8 cellular contexts compared by ENCODE assay signal in the genomic region with DNA sequence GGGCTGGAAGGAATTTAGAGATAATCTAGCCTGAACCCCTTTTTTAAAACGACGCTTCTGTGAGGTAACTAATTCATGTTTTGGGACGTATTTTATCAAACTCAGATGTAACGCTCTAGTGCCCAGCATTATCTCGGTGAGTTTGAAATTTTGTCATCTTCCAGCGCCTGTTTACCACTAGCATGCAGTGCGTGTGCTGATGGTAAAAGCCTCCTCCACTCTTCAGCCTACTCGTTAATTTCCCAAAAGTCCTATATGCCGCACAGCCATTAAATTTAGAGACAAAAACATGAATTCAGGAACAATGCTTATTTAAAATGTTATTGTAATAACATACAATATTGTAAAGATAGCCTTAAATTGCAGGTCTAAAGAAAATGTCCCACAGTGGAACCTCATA. TPM values are rescaled to one million over a fixed set of nuclear protein-coding genes. Genes with fewer than 3 reads are reported as not detected.
A peak's percentile ranks its signal among the peaks of the same experiment; 100 is the strongest.
DNase-seq lines count a peak whose midpoint lies in the region; ATAC-seq and TF ChIP-seq lines count a peak whose summit lies in the region.

No MANE protein-coding gene starts in this region.

- ATAC-seq in Right ventricle myocardium superior (ENCODE audit: poor library complexity) (no peak), memory B cell (ENCODE audit: low read depth) (no peak), HG03280 (IDR thresholded peaks at IDR 0.05; ENCODE audit: unreplicated experiment) (no peak), HG03175 (IDR thresholded peaks at IDR 0.05; ENCODE audit: unreplicated experiment) (no peak)

- H3K27ac ChIP-seq in left ventricle myocardium inferior (replicated peaks), result peak overlapping the region; percentile 99

- no peaks in the 10 kb centered on the region for H3K36me3 ChIP-seq in left ventricle myocardium inferior

- peak overlapping the region; percentile 90 for H3K4me3 Mint-ChIP-seq in memory B cell

- peak overlapping the region; percentile 91 for H3K27ac Mint-ChIP-seq in memory B cell

- intact Hi-C loops in left ventricle myocardium inferior (cut with micrococcal nuclease) (loop anchor here (5.0 kb wide), 1 partner anchor 57 kb away; no protein-coding TSS in a partner anchor), Right ventricle myocardium superior (cut with DNase I) (loop anchor here (10.0 kb wide), 1 partner anchor 59 kb away; no protein-coding TSS in a partner anchor)

- no peak for DNase-seq in left ventricle myocardium inferior
- no peak for DNase-seq in Right ventricle myocardium superior
- no peak for DNase-seq in astrocyte of the cerebellum (ENCODE audit: low read depth)
- DNase-seq in memory B cell (ENCODE audit: low spot score in 2 of 2), result no peak
- no peak for DNase-seq in NCI-H1436 (lab: John Stamatoyannopoulos, UW)
- DNase-seq in NCI-H446 (lab: John Stamatoyannopoulos, UW), result no peak

- H3K4me1 Mint-ChIP-seq in memory B cell, result peaks cover 30% of the 10 kb centered on the region

- H3K9me3 ChIP-seq in left ventricle myocardium inferior (replicated peaks), result no peaks in the 10 kb centered on the region

- peaks cover 78% of the 10 kb centered on the region for H3K4me1 ChIP-seq in left ventricle myocardium inferior

- no peaks in the 10 kb centered on the region for H3K36me3 Mint-ChIP-seq in memory B cell

- H3K27me3 Mint-ChIP-seq in memory B cell, result no peaks in the 10 kb centered on the region

- no peaks in the 10 kb centered on the region for H3K9me3 Mint-ChIP-seq in memory B cell

- no peak for TF ChIP-seq CTCF in left ventricle myocardium inferior (IDR thresholded peaks at IDR 0.05; ENCODE audit: borderline replicate concordance)
- TF ChIP-seq CTCF in astrocyte of the cerebellum (IDR thresholded peaks at IDR 0.05; ENCODE audit: low read depth, low read length, missing control alignments), result no peak

- in situ Hi-C loops in astrocyte of the cerebellum (cut with HindIII; ENCODE audit: low sequenced_read_pairs), result no loop called here

- H3K4me3 ChIP-seq in left ventricle myocardium inferior, result peak overlapping the region; percentile 97
- peak overlapping the region; percentile 72 for H3K4me3 ChIP-seq in astrocyte of the cerebellum (ENCODE audit: low read depth, low read length)

- no peaks in the 10 kb centered on the region for H3K27me3 ChIP-seq in left ventricle myocardium inferior (ENCODE audit: low read depth)

RNA-seq across cellular contexts. Expression of a gene that starts 2.8 kb away (rescaled TPM):
- 13.1 TPM for total RNA-seq in left ventricle myocardium inferior
- total RNA-seq in Right ventricle myocardium superior, result 16.1 TPM
